ENCODE assay signal across 23 cellular contexts in genomic region chr5:164148292-164148691, GRCh38.
"Had no signal": no experiment of that assay in that cellular context is flagged by ENCODE, and none has a peak within 500 bp of the region (broad histone marks: within the 10 kb centered on the region; RNA-seq: fewer than 3 reads in every experiment).

No MANE protein-coding gene starts in this region.

- H3K4me3 Mint-ChIP-seq: endodermal cell; memory B cell; natural killer cell treated with Interleukin-12 subunit alpha and Interleukin-12 subunit beta and Interleukin-15 and Interleukin-18, amount 100 ng/mL, for 72 hours; stimulated activated naive B cell treated with anti-CD40 and anti-IgM and Interleukin-4, amounts not matched to agents 10 μg/mL and 1 μg/mL and 100 μg/mL, for 72 hours had no signal

- H3K4me3 ChIP-seq: colonic mucosa, hepatocyte, lower lobe of right lung, stomach, thoracic aorta, transverse colon had no signal

- DNase-seq: caudate nucleus; colonic mucosa; dermis blood vessel endothelial cell; endodermal cell; erythroblast; foreskin keratinocyte; head of caudate nucleus; islet precursor cell; lower lobe of right lung; midbrain; posterior cingulate gyrus; stimulated activated CD4-positive, alpha-beta T cell treated with anti-CD3 and anti-CD28 coated beads, Interleukin-2, amount 100 ng/mL, for 24 hours; stimulated activated CD4-positive, alpha-beta T cell treated with anti-CD3 and anti-CD28 coated beads, Interleukin-4, amount 100 ng/mL, for 4 hours; stimulated activated naive B cell treated with anti-CD40 and anti-IgM and Interleukin-4, amounts not matched to agents 10 μg/mL and 1 μg/mL and 100 μg/mL, for 72 hours; stomach; substantia nigra; transverse colon had no signal

- H2AFZ ChIP-seq: hepatocyte had no signal

- H3K79me2 ChIP-seq: hepatocyte had no signal

- H3K27ac ChIP-seq: colonic mucosa, foreskin keratinocyte, hepatocyte, lower lobe of right lung, stomach, thoracic aorta, transverse colon had no signal

- H3K36me3 ChIP-seq: colonic mucosa, lower lobe of right lung, stomach, thoracic aorta, transverse colon had no signal

- H3K27me3 ChIP-seq: colonic mucosa, foreskin keratinocyte, hepatocyte, stomach, transverse colon had no signal

- H3K4me2 ChIP-seq: hepatocyte had no signal

- H3K36me3 Mint-ChIP-seq: memory B cell; natural killer cell treated with Interleukin-12 subunit alpha and Interleukin-12 subunit beta and Interleukin-15 and Interleukin-18, amount 100 ng/mL, for 72 hours; stimulated activated naive B cell treated with anti-CD40 and anti-IgM and Interleukin-4, amounts not matched to agents 10 μg/mL and 1 μg/mL and 100 μg/mL, for 72 hours had no signal

- H3K9me3 Mint-ChIP-seq: endodermal cell had no signal

- H3K4me1 ChIP-seq: colonic mucosa, foreskin keratinocyte, lower lobe of right lung, stomach, transverse colon had no signal

- H3K9me3 ChIP-seq: colonic mucosa, lower lobe of right lung, stomach, thoracic aorta, transverse colon had no signal

- H3K27ac Mint-ChIP-seq: endodermal cell; memory B cell; natural killer cell treated with Interleukin-12 subunit alpha and Interleukin-12 subunit beta and Interleukin-15 and Interleukin-18, amount 100 ng/mL, for 72 hours; stimulated activated naive B cell treated with anti-CD40 and anti-IgM and Interleukin-4, amounts not matched to agents 10 μg/mL and 1 μg/mL and 100 μg/mL, for 72 hours had no signal

- H3K27me3 Mint-ChIP-seq: natural killer cell treated with Interleukin-12 subunit alpha and Interleukin-12 subunit beta and Interleukin-15 and Interleukin-18, amount 100 ng/mL, for 72 hours had no signal

- ATAC-seq: foreskin keratinocyte; left lobe of liver; lower lobe of right lung; natural killer cell treated with Interleukin-12 subunit alpha and Interleukin-12 subunit beta and Interleukin-15 and Interleukin-18, amount 100 ng/mL, for 72 hours; sciatic nerve; stimulated activated naive B cell treated with anti-CD40 and anti-IgM and Interleukin-4, amounts not matched to agents 10 μg/mL and 1 μg/mL and 100 μg/mL, for 72 hours had no signal
